ENCODE assay signal across 17 cellular contexts in the genomic region with DNA sequence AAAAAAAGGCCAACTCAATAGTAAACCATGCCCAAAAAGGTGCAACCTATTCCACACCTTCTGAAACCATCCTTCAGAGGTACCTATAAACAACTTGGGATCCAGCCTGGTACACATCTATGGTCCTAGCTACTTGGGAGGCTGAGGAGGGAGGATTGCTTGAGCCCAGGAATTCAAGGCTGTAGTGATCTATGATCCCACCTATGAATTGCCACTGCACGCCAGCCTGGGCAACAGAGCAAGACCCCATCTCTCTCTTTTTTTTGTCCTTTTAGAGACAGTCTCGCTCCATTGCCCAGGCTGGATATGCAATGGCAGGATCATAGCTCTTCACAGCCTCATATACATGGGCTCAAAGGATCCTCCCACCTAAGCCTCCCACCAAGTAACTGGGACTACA. TPM values are rescaled to one million over a fixed set of nuclear protein-coding genes. Genes with fewer than 3 reads are reported as not detected.
DNase-seq lines count a peak whose midpoint lies in the region; ATAC-seq and TF ChIP-seq lines count a peak whose summit lies in the region.
"Had no signal": no experiment of that assay in that cellular context is flagged by ENCODE, and none has a peak within 500 bp of the region (broad histone marks: within the 10 kb centered on the region; RNA-seq: fewer than 3 reads in every experiment).

No MANE protein-coding gene starts in this region.

- H3K9me3 ChIP-seq in heart left ventricle (no peaks in the 10 kb centered on the region), OCI-LY7 (ENCODE audit: low read length) (no peaks in the 10 kb centered on the region), esophagus muscularis mucosa (no peaks in the 10 kb centered on the region)
- H3K9me3 ChIP-seq: BLaER1, Caco-2 had no signal

- TF ChIP-seq POLR2A in heart left ventricle (IDR thresholded peaks at IDR 0.05) (no peak), esophagus muscularis mucosa (IDR thresholded peaks at IDR 0.05; ENCODE audit: low read depth) (no peak)

- 95 to 100% (median 97%) methylated on average over 2 of the region's 2 CpGs for WGBS in heart left ventricle, 4 donors
- WGBS in esophagus muscularis mucosa: 100% methylated on average over 2 of the region's 2 CpGs

- POLR2A ChIA-PET in OCI-LY7 (lab: Charles Lee): interaction anchor here (0.5 kb wide), 1 partner anchor 893 kb away, joined by 4 read pairs; no protein-coding TSS in a partner anchor

- DNase-seq in heart left ventricle (no peak), left ventricle myocardium superior (no peak), OCI-LY7 (ENCODE audit: low spot score) (no peak), esophagus muscularis mucosa (ENCODE audit: extremely low spot score) (no peak), glomerular visceral epithelial cell (ENCODE audit: extremely low spot score) (no peak), T1000 (lab: John Stamatoyannopoulos, UW) (no peak), DMS79 (lab: John Stamatoyannopoulos, UW) (no peak)
- DNase-seq: AML-193; Caco-2; CD8-positive, alpha-beta memory T cell; H7 had no signal

- intact Hi-C loops in heart left ventricle (cut with DNase I): no loop called here
- intact Hi-C loops in left ventricle myocardium superior (cut with micrococcal nuclease): no loop called here
- intact Hi-C loops in OCI-LY7 (cut with micrococcal nuclease; ENCODE audit: unreplicated experiment): no loop called here
- intact Hi-C loops in esophagus muscularis mucosa (cut with DNase I): no loop called here

- peak overlapping the region; percentile 76 for H3K4me2 ChIP-seq in OCI-LY7 (ENCODE audit: low read length)
- H3K4me2 ChIP-seq: BLaER1, GM23338 had no signal

- H3K27ac ChIP-seq in heart left ventricle: peak overlapping the region in 9 of 12 donors; percentile 15 to 66 (median 34)
- peak overlapping the region; percentile 5; the same call in 1 of the 2 replicates for H3K27ac ChIP-seq in ACC112 (ENCODE audit: low read depth, low read length)
- peak overlapping the region; percentile 57 for H3K27ac ChIP-seq in OCI-LY7 (ENCODE audit: low read depth, low read length, poor library complexity, severe bottlenecking)
- H3K27ac ChIP-seq in esophagus muscularis mucosa (replicated peaks in 1 of 4): peak overlapping the region in 3 of 4 donors; percentile 51 to 58 (median 54)
- H3K27ac ChIP-seq: 22Rv1, BLaER1 had no signal

- H4K20me1 ChIP-seq in OCI-LY7 (ENCODE audit: insufficient read depth, low read length): no peaks in the 10 kb centered on the region
- H4K20me1 ChIP-seq: BLaER1 had no signal

- H3K9me2 ChIP-seq in OCI-LY7 (ENCODE audit: insufficient read depth, low read length): no peaks in the 10 kb centered on the region

- ATAC-seq in heart left ventricle (no peak), left ventricle myocardium superior (no peak)
- ATAC-seq: GM23338 had no signal

- TF ChIP-seq EP300 in esophagus muscularis mucosa (IDR thresholded peaks at IDR 0.05): no peak

- CTCF ChIA-PET in OCI-LY7 (lab: Charles Lee; ENCODE audit: unreplicated experiment): no interaction called here

- no peak overlapping the region for H3K4me3 ChIP-seq in heart left ventricle
- H3K4me3 ChIP-seq in ACC112 (ENCODE audit: low read depth, low read length): no peak overlapping the region
- H3K4me3 ChIP-seq in OCI-LY7 (ENCODE audit: low read depth, low read length, poor library complexity, severe bottlenecking): no peak overlapping the region
- no peak overlapping the region for H3K4me3 ChIP-seq in esophagus muscularis mucosa
- H3K4me3 ChIP-seq: BLaER1, GM23338 had no signal

- no peak for TF ChIP-seq CTCF in heart left ventricle (IDR thresholded peaks at IDR 0.05)
- no peak for TF ChIP-seq CTCF in OCI-LY7 (conservative IDR thresholded peaks at IDR 0.05; ENCODE audit: low read length)
- TF ChIP-seq CTCF in esophagus muscularis mucosa (IDR thresholded peaks at IDR 0.05): no peak

- no TSS peak for BruUV-seq in OCI-LY7 (replicated peaks; lab: Mats Ljungman, UMichigan)

- H3K79me2 ChIP-seq in ACC112 (ENCODE audit: control insufficient read depth, insufficient read depth, low read length, unreplicated experiment) (no peaks in the 10 kb centered on the region), OCI-LY7 (ENCODE audit: insufficient read depth, low read depth, low read length) (no peaks in the 10 kb centered on the region)

- H2AFZ ChIP-seq in ACC112 (ENCODE audit: low read length, unreplicated experiment) (no peak overlapping the region), OCI-LY7 (ENCODE audit: low read length) (no peak overlapping the region)
- H2AFZ ChIP-seq: GM23338 had no signal

- H3K27me3 ChIP-seq in heart left ventricle (no peaks in the 10 kb centered on the region), ACC112 (ENCODE audit: insufficient read depth, low read length) (no peaks in the 10 kb centered on the region), esophagus muscularis mucosa (no peaks in the 10 kb centered on the region)
- H3K27me3 ChIP-seq: BLaER1 had no signal

- H3K36me3 ChIP-seq in heart left ventricle (peaks cover 0 to 38% (median 12%) of the 10 kb centered on the region in 9 donors), ACC112 (ENCODE audit: insufficient read depth, low read length) (peaks cover 16% of the 10 kb centered on the region; the same call in 1 of the 2 replicates), OCI-LY7 (ENCODE audit: insufficient read depth, low read length) (no peaks in the 10 kb centered on the region), esophagus muscularis mucosa (peaks cover 4 to 33% (median 12%) of the 10 kb centered on the region in 4 donors)

- H3K4me1 ChIP-seq in heart left ventricle (peaks cover 0 to 19% (median 5%) of the 10 kb centered on the region in 12 donors), ACC112 (ENCODE audit: control insufficient read depth, insufficient read depth, low read length, unreplicated experiment) (peaks cover 11% of the 10 kb centered on the region), OCI-LY7 (ENCODE audit: insufficient read depth, low read length, poor library complexity, severe bottlenecking) (peaks cover 26% of the 10 kb centered on the region), esophagus muscularis mucosa (peaks cover 3 to 39% (median 31%) of the 10 kb centered on the region in 4 donors)
- H3K4me1 ChIP-seq: Caco-2 had no signal

RNA-seq across cellular contexts. Expression of a gene that starts 26.0 kb away (rescaled TPM):
- 10 to 100 TPM in 1 of 9 donors, 1 to 10 TPM in 8; 2.0 to 10.9 (median 3.4) TPM for total RNA-seq in heart left ventricle
- polyA plus RNA-seq in heart left ventricle: 1 to 10 TPM; 1.3 to 2.7 TPM
- total RNA-seq in left ventricle myocardium superior: 2.3 TPM
- 3.7 and 5.0 TPM in 2 replicates for total RNA-seq in OCI-LY7 (2014; rRNA removed; shearing (Covaris generic))
- total RNA-seq in OCI-LY7 (2022): 10.8 and 13.4 TPM in 2 replicates
- total RNA-seq in esophagus muscularis mucosa: 10 to 100 TPM in 1 of 4 donors, 1 to 10 TPM in 3; 5.3 to 11.6 (median 7.8) TPM

RNA-seq across cellular contexts. Expression of a gene that starts 47.0 kb away (rescaled TPM):
- total RNA-seq in heart left ventricle (100 to 1,000 TPM in 2 of 9 donors, 10 to 100 TPM in 7; 79.3 to 435 (median 97.5) TPM), left ventricle myocardium superior (91.1 TPM), OCI-LY7 (2022) (80.3 and 90.1 TPM in 2 replicates), esophagus muscularis mucosa (100 to 1,000 TPM in 2 of 4 donors, 10 to 100 TPM in 2; 87.4 to 168 (median 104) TPM)
- polyA plus RNA-seq in heart left ventricle: 100 to 1,000 TPM; 159 to 346 TPM
- 162 and 177 TPM in 2 replicates for total RNA-seq in OCI-LY7 (2014; rRNA removed; shearing (Covaris generic))

RNA-seq across cellular contexts. Expression of a gene that starts 55.6 kb away (rescaled TPM):
- total RNA-seq in heart left ventricle: 1 to 10 TPM in 3 of 9 donors, under 1 TPM in 1, not detected in 5; 0.83 to 1.3 (median 1.1) TPM
- 1 to 10 TPM in 1 of 2 donors, under 1 TPM in 1; 0.36 to 1.7 TPM for polyA plus RNA-seq in heart left ventricle
- 0.69 TPM for total RNA-seq in left ventricle myocardium superior
- total RNA-seq in OCI-LY7 (2014; rRNA removed; shearing (Covaris generic)): not detected in 2 replicates
- not detected in 2 replicates for total RNA-seq in OCI-LY7 (2022)
- not detected for total RNA-seq in esophagus muscularis mucosa
- total RNA-seq: Caco-2, Daoy, GM23338, H7, HT1080 had no signal
- polyA plus RNA-seq: CD8-positive, alpha-beta memory T cell; GM23338 had no signal

RNA-seq across cellular contexts. Expression of a gene that starts 57.0 kb away (rescaled TPM):
- total RNA-seq in heart left ventricle (10 to 100 TPM; 12.2 to 36.9 (median 15.6) TPM), left ventricle myocardium superior (13.7 TPM), OCI-LY7 (2022) (23.4 and 27.1 TPM in 2 replicates), esophagus muscularis mucosa (10 to 100 TPM; 28.2 to 60.2 (median 38.5) TPM)
- polyA plus RNA-seq in heart left ventricle: 10 to 100 TPM in 1 of 2 donors, 1 to 10 TPM in 1; 9.0 to 16.6 TPM
- total RNA-seq in OCI-LY7 (2014; rRNA removed; shearing (Covaris generic)): 27.3 and 33.4 TPM in 2 replicates

Comparison
In these comparisons a context has a peak if more than half of its experiments do, and no peak if none do; other contexts are left out.
1. H3K27ac ChIP-seq: peak in every context shown above with its lines; median percentile 57 in OCI-LY7; 54 in esophagus muscularis mucosa; 34 in heart left ventricle; 5 in ACC112.